In the genomic region with DNA sequence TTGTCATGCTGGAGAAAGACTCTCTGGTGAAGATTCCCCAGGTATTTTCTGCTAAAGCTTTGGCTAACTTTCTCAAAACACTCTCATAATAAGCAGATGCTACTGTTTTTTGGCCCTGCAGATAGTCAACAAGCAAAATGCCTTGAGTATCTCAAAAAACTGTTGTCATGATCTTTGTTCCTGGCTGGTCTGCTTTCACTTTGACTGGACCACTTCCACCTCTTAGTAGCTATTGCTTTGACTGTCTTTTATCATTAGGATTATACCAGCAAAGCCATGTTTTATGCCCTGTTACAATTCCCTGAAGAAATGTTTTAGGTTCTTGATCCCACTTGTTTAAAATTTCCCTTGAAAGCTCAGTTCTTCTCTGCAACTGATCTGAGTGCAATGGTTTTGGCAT, we compare ENCODE assay signal across 16 cellular contexts.
DNase-seq lines count a peak whose midpoint lies in the region; ATAC-seq, FAIRE-seq and TF ChIP-seq lines count a peak whose summit lies in the region.
"Had no signal": no experiment of that assay in that cellular context is flagged by ENCODE, and none has a peak within 500 bp of the region (broad histone marks: within the 10 kb centered on the region; RNA-seq: fewer than 3 reads in every experiment).

No MANE protein-coding gene starts in this region.

- no peaks in the 10 kb centered on the region for H3K27me3 ChIP-seq in H1 (replicated peaks in 1 of 4; ENCODE audit: control insufficient read depth in 3 of 4, extremely low read depth in 1 of 4, insufficient read depth in 3 of 4, low read length in 3 of 4)
- H3K27me3 ChIP-seq: body of pancreas, upper lobe of left lung had no signal

- H2BK20ac ChIP-seq in H1 (ENCODE audit: low read length), result no peak overlapping the region

- CTCF ChIA-PET in H1 (lab: Charles Lee; ENCODE audit: partially characterized antibody), result interaction anchor here (0.8 to 0.9 kb wide), 2 partner anchors 26 to 31 kb away, joined by 3 read pairs; no protein-coding TSS in a partner anchor

- no peak overlapping the region for H3K14ac ChIP-seq in H1 (ENCODE audit: insufficient read length)

- POLR2A ChIA-PET in H1 (lab: Charles Lee; ENCODE audit: partially characterized antibody), result no interaction called here

- no peak overlapping the region for H3K9ac ChIP-seq in H1 (replicated peaks in 1 of 4; ENCODE audit: extremely low read depth in 1 of 4, low read depth in 3 of 4, low read length in 3 of 4)

- no peak overlapping the region for H3K4me3 ChIP-seq in H1 (ENCODE audit: extremely low read depth in 1 of 4, insufficient read depth in 2 of 4, low read depth in 3 of 4, low read length in 4 of 4)
- H3K4me3 ChIP-seq: body of pancreas, lower lobe of right lung, upper lobe of left lung had no signal

- no peak overlapping the region for H3K23ac ChIP-seq in H1 (ENCODE audit: insufficient read length)

- H4K5ac ChIP-seq in H1 (ENCODE audit: insufficient read length, low read depth, low read length), result no peak overlapping the region

- FAIRE-seq in H1 (lab: Jason Lieb, UNC), result no peak
- FAIRE-seq: HTR-8/SVneo had no signal

- H3K56ac ChIP-seq in H1 (replicated peaks; ENCODE audit: insufficient read length, low read depth, low read length), result no peak overlapping the region

- H2BK5ac ChIP-seq in H1 (ENCODE audit: low read depth, low read length), result no peak overlapping the region

- TF ChIP-seq CTCF in H1 (IDR thresholded peaks at IDR 0.05; ENCODE audit: control extremely low read depth in 1 of 3, insufficient read depth in 1 of 3, low read depth in 1 of 3, low read length in 3 of 3), result no peak

- no peak overlapping the region for H4K91ac ChIP-seq in H1 (replicated peaks; ENCODE audit: insufficient read length, low read length)

- H2AK5ac ChIP-seq in H1 (ENCODE audit: low read depth, low read length), result no peak overlapping the region

- no peak for TF ChIP-seq POLR2A in H1 (IDR thresholded peaks at IDR 0.05; ENCODE audit: control extremely low read depth in 1 of 2, low read depth in 2 of 2, low read length in 2 of 2)

- no peak for TF ChIP-seq RAD21 in H1 (IDR thresholded peaks at IDR 0.05 in 1 of 2, conservative IDR thresholded peaks at IDR 0.05 in 1 of 2; ENCODE audit: low read depth in 2 of 2, low read length in 2 of 2)

- no peak overlapping the region for H3K18ac ChIP-seq in H1 (ENCODE audit: extremely low read depth, low read length)

- H2AFZ ChIP-seq in H1 (ENCODE audit: low read length), result 0 out of 2 replicates have a peak overlapping the region, but pooled peaks have one; percentile 81

- H2BK15ac ChIP-seq in H1 (ENCODE audit: low read length), result no peak overlapping the region

- H3K79me2 ChIP-seq in H1 (ENCODE audit: control insufficient read depth in 1 of 2, insufficient read depth in 2 of 2, low read length in 2 of 2), result no peaks in the 10 kb centered on the region

- H3K4ac ChIP-seq in H1 (replicated peaks; ENCODE audit: insufficient read length, low read depth, low read length), result no peak overlapping the region

- H3K79me1 ChIP-seq in H1 (ENCODE audit: low read depth, low read length), result no peaks in the 10 kb centered on the region

- no peaks in the 10 kb centered on the region for H3K23me2 ChIP-seq in H1 (ENCODE audit: low read depth, low read length)

- H4K20me1 ChIP-seq in H1 (replicated peaks in 1 of 2; ENCODE audit: control insufficient read depth in 1 of 2, insufficient read depth in 2 of 2, low read length in 2 of 2), result no peaks in the 10 kb centered on the region

- no peak overlapping the region for H2BK12ac ChIP-seq in H1 (ENCODE audit: low read depth, low read length)

- H2BK120ac ChIP-seq in H1 (replicated peaks; ENCODE audit: low read depth, low read length), result no peak overlapping the region

- no peak overlapping the region for H4K8ac ChIP-seq in H1 (ENCODE audit: extremely low read depth, insufficient read depth, low read length)

- H3K27ac ChIP-seq in H1 (ENCODE audit: low read depth, low read length), result no peak overlapping the region
- H3K27ac ChIP-seq: body of pancreas, lower lobe of right lung, upper lobe of left lung had no signal

- H3K4me1 ChIP-seq in H1 (replicated peaks in 1 of 4; ENCODE audit: control insufficient read depth in 3 of 4, insufficient read depth in 4 of 4, low read length in 3 of 4), result no peaks in the 10 kb centered on the region
- H3K4me1 ChIP-seq: body of pancreas, lower lobe of right lung, upper lobe of left lung had no signal

- no peak for TF ChIP-seq EP300 in H1 (IDR thresholded peaks at IDR 0.05; ENCODE audit: borderline replicate concordance in 1 of 2, low read depth in 2 of 2, low read length in 2 of 2)

- no peaks in the 10 kb centered on the region for H3K36me3 ChIP-seq in H1 (ENCODE audit: control insufficient read depth in 2 of 4, insufficient read depth in 4 of 4, low read length in 3 of 4)
- H3K36me3 ChIP-seq: lower lobe of right lung, upper lobe of left lung had no signal

- no peaks in the 10 kb centered on the region for H3K9me3 ChIP-seq in H1 (ENCODE audit: insufficient read depth in 2 of 2, low read depth in 1 of 2, low read length in 1 of 2)
- H3K9me3 ChIP-seq: body of pancreas, lower lobe of right lung, upper lobe of left lung had no signal

- H3K4me2 ChIP-seq in H1 (ENCODE audit: insufficient read depth in 1 of 2, low read depth in 2 of 2, low read length in 2 of 2), result no peak overlapping the region

- DNase-seq in H1 (ENCODE audit: low read depth in 1 of 2, low spot score in 2 of 2) (no peak), iPS-NIHi7 (ENCODE audit: extremely low spot score) (no peak), SHP77 (lab: John Stamatoyannopoulos, UW) (no peak)
- no peak for DNase-seq in activated CD8-positive, alpha-beta memory T cell treated with anti-CD3 and anti-CD28 coated beads for 24 hours
- DNase-seq: body of pancreas; DMS 273 treated with DMSO at 0.1 percent for 48 hours; lower lobe of right lung; right cardiac atrium; stimulated activated CD4-positive, alpha-beta T cell treated with anti-CD3 and anti-CD28 coated beads, Interleukin-4, amount 100 ng/mL, for 1 hour had no signal

- ATAC-seq in GM18858 (IDR thresholded peaks at IDR 0.05; ENCODE audit: unreplicated experiment) (peak; percentile 81), GM21576 (IDR thresholded peaks at IDR 0.05; ENCODE audit: unreplicated experiment) (peak; percentile 78), HG03159 (IDR thresholded peaks at IDR 0.05; ENCODE audit: unreplicated experiment) (peak; percentile 81), GM21723 (IDR thresholded peaks at IDR 0.05; ENCODE audit: unreplicated experiment) (no peak)
- ATAC-seq: body of pancreas; lower lobe of right lung; natural killer cell treated with Interleukin-12 subunit alpha and Interleukin-12 subunit beta and Interleukin-15 and Interleukin-18, amount 100 ng/mL, for 72 hours; right cardiac atrium had no signal

TF ChIP-seq in H1, 55 proteins besides CTCF, POLR2A, EP300 and RAD21:
- no peak for TF ChIP-seq BCL11A (IDR thresholded peaks at IDR 0.05; ENCODE audit: low read depth in 2 of 2, low read length in 2 of 2)
- TF ChIP-seq RNF2 (IDR thresholded peaks at IDR 0.05; ENCODE audit: borderline replicate concordance, low read depth, low read length, missing control alignments, poor library complexity, severe bottlenecking), result no peak
- TF ChIP-seq RFX5 (IDR thresholded peaks at IDR 0.05; ENCODE audit: borderline replicate concordance, low read depth, low read length), result no peak
- TF ChIP-seq RBBP5 (IDR thresholded peaks at IDR 0.05; ENCODE audit: borderline replicate concordance, low read depth, low read length), result no peak
- TF ChIP-seq JUND (IDR thresholded peaks at IDR 0.05; ENCODE audit: low read length), result no peak
- no peak for TF ChIP-seq YY1 (IDR thresholded peaks at IDR 0.05; ENCODE audit: low read depth, low read length)
- TF ChIP-seq PHF8 (conservative IDR thresholded peaks at IDR 0.05; ENCODE audit: low read depth, low read length), result no peak
- no peak for TF ChIP-seq TBP (IDR thresholded peaks at IDR 0.05; ENCODE audit: low read depth, low read length)
- no peak for TF ChIP-seq SAP30 (IDR thresholded peaks at IDR 0.05; ENCODE audit: insufficient read depth, insufficient replicate concordance, low read length)
- TF ChIP-seq HDAC2 (IDR thresholded peaks at IDR 0.05; ENCODE audit: borderline replicate concordance in 1 of 2, low read depth in 2 of 2, low read length in 2 of 2), result no peak
- TF ChIP-seq KDM1A (IDR thresholded peaks at IDR 0.05; ENCODE audit: borderline replicate concordance, low read length), result no peak
